In genomic region chr11:124865902-124866851, GRCh38 we compare ENCODE assay signal across 8 cellular contexts. TPM values are rescaled to one million over a fixed set of nuclear protein-coding genes. Genes with fewer than 3 reads are reported as not detected.
DNase-seq lines count a peak whose midpoint lies in the region; ATAC-seq and TF ChIP-seq lines count a peak whose summit lies in the region.

No MANE protein-coding gene starts in this region.

- H3K4me1 Mint-ChIP-seq in natural killer cell, result peaks cover 17 to 42% of the 10 kb centered on the region in 2 donors

- ATAC-seq in natural killer cell (peak; percentile 58 to 85 (median 83)), upper lobe of right lung (peak; percentile 71)

- no peak overlapping the region for H3K4me3 Mint-ChIP-seq in natural killer cell

- H3K27ac Mint-ChIP-seq in natural killer cell, result no peak overlapping the region

- H3K36me3 Mint-ChIP-seq in natural killer cell, result no peaks in the 10 kb centered on the region

- H3K36me3 ChIP-seq in KMS-11 (ENCODE audit: insufficient read depth) (no peaks in the 10 kb centered on the region), upper lobe of right lung (no peaks in the 10 kb centered on the region)

- H3K79me2 ChIP-seq in KMS-11 (ENCODE audit: insufficient read depth, low read depth), result no peaks in the 10 kb centered on the region

- H2AFZ ChIP-seq in KMS-11 (ENCODE audit: low read depth), result no peak overlapping the region; the same call in 1 of the 2 replicates

- H3K9ac ChIP-seq in KMS-11, result no peak overlapping the region

- in situ Hi-C loops in GM13976 (cut with MboI; ENCODE audit: low sequenced_read_pairs, unreplicated experiment), result no loop called here

- no peak for TF ChIP-seq POLR2A in erythroblast (IDR thresholded peaks at IDR 0.05; ENCODE audit: low read length)

- H3K9me3 ChIP-seq in upper lobe of right lung, result no peaks in the 10 kb centered on the region

- H4K20me1 ChIP-seq in KMS-11 (ENCODE audit: insufficient read depth), result no peaks in the 10 kb centered on the region

- H3K27me3 ChIP-seq in KMS-11 (ENCODE audit: insufficient read depth, low read depth) (peaks cover 9% of the 10 kb centered on the region), upper lobe of right lung (peaks cover 82% of the 10 kb centered on the region)

- H3K4me1 ChIP-seq in KMS-11 (ENCODE audit: low read depth, poor library complexity, severe bottlenecking), result no peaks in the 10 kb centered on the region
- peaks cover 22% of the 10 kb centered on the region for H3K4me1 ChIP-seq in upper lobe of right lung

- no peak overlapping the region for H3K4me2 ChIP-seq in KMS-11

- TF ChIP-seq CTCF in GM13976 (IDR thresholded peaks at IDR 0.05; ENCODE audit: borderline replicate concordance, control extremely low read depth, extremely low read depth, insufficient read depth, missing control alignments), result peak; percentile 49
- TF ChIP-seq CTCF in KMS-11 (conservative IDR thresholded peaks at IDR 0.05; ENCODE audit: low read depth, low read length), result peak; percentile 51
- peak; percentile 79 for TF ChIP-seq CTCF in natural killer cell (IDR thresholded peaks at IDR 0.05)
- peak; percentile 85 for TF ChIP-seq CTCF in upper lobe of right lung (IDR thresholded peaks at IDR 0.05)

- DNase-seq in GM13976 (ENCODE audit: low spot score), result peak; percentile 82
- peak; percentile 81 for DNase-seq in activated CD8-positive, alpha-beta memory T cell treated with anti-CD3 and anti-CD28 coated beads, Interleukin-2, amount 50 U/mL, for 48 hours
- DNase-seq in erythroblast (lab: John Stamatoyannopoulos, UW), result peak; percentile 51 to 68
- DNase-seq in natural killer cell, result peak; percentile 56
- no peak for DNase-seq in upper lobe of right lung
- no peak for DNase-seq in inferior parietal cortex (ENCODE audit: extremely low spot score)
- DNase-seq in NCI-H187 treated with DMSO at 0.1 percent for 48 hours (lab: John Stamatoyannopoulos, UW), result no peak

- H3K27ac ChIP-seq in KMS-11, result no peak overlapping the region
- no peak overlapping the region for H3K27ac ChIP-seq in upper lobe of right lung

- no peaks in the 10 kb centered on the region for H3K9me3 Mint-ChIP-seq in natural killer cell

- intact Hi-C loops in natural killer cell (cut with micrococcal nuclease), result no loop called here
- intact Hi-C loops in upper lobe of right lung (cut with DNase I), result no loop called here

- H3K4me3 ChIP-seq in KMS-11 (IDR thresholded peaks at IDR 0.05; ENCODE audit: insufficient read depth, low read depth, low read length) (no peak overlapping the region), upper lobe of right lung (peak overlapping the region; percentile 21)

- H3K27me3 Mint-ChIP-seq in natural killer cell (ENCODE audit: low read depth in 2 of 2), result peaks cover 77% of the 10 kb centered on the region in 2 donors

RNA-seq across cellular contexts. Expression of gene ROBO3, which starts 0.9 kb away (rescaled TPM):
- total RNA-seq in natural killer cell (10 to 100 TPM; 16.9 to 23.8 (median 22.7) TPM), upper lobe of right lung (12.6 TPM)

RNA-seq across cellular contexts. Expression of gene ROBO4, which starts 31.5 kb away (rescaled TPM):
- total RNA-seq in natural killer cell, result not detected
- 75.0 TPM for total RNA-seq in upper lobe of right lung

RNA-seq across cellular contexts. Expression of gene HEPN1, which starts 52.9 kb away (rescaled TPM):
- total RNA-seq in natural killer cell (not detected), upper lobe of right lung (not detected)

Comparison
In these comparisons a context has a peak if more than half of its experiments do, and no peak if none do; other contexts are left out.
1. DNase-seq: peak in GM13976 (single experiment), activated CD8-positive, alpha-beta memory T cell treated with anti-CD3 and anti-CD28 coated beads, Interleukin-2, amount 50 U/mL, for 48 hours (single experiment), erythroblast (2 of 2) and natural killer cell (single experiment); none in upper lobe of right lung (single experiment), inferior parietal cortex (single experiment) and NCI-H187 treated with DMSO at 0.1 percent for 48 hours (single experiment).
2. RNA of gene ROBO4, which starts 31.5 kb away (total RNA-seq): 75.0 TPM in upper lobe of right lung (single experiment); not detected in natural killer cell; every median in the first group is over 10 times any median in the second.
3. Peak in every context shown above with its lines, with median percentiles within 50 percentile points of each other: CTCF ChIP-seq.